ENCODE assay signal across 1 cellular context in the genomic region with DNA sequence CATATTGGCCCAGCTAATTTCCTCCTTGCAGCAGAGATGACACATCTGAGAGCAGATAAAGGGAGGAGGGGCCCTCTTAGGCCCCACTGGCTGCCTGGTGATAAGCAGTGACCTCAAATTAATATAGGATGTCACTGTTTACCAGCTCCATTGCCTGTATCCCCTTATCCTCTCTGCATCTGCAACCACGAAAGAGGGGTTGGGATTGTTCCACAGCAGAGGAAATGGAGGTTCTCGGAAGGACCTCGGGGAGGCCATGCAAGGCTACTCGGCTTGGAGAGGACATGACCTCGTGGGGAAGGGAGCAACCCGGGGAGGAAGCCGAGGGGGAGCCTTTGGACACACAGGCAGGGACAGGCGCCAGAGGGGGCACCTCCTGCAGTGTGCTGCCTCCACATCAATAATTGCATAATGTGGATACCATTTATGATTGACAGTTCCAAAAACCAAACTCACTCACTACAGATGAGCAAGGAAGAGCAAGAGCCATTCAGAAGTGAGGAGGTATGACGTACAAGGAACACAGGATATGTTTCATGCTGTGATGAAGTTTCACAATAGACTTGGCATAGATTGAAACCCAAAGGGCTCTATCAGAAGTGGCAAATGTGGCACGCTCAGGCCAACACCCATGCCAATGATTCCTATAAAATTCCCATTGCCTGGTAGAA.
TF ChIP-seq lines count a peak whose summit lies in the region.

No MANE protein-coding gene starts in this region.

TF ChIP-seq in A549, 52 proteins besides CTCF, POLR2A, EP300 and RAD21 (continued from another document):
- TF ChIP-seq, protein P1, sequence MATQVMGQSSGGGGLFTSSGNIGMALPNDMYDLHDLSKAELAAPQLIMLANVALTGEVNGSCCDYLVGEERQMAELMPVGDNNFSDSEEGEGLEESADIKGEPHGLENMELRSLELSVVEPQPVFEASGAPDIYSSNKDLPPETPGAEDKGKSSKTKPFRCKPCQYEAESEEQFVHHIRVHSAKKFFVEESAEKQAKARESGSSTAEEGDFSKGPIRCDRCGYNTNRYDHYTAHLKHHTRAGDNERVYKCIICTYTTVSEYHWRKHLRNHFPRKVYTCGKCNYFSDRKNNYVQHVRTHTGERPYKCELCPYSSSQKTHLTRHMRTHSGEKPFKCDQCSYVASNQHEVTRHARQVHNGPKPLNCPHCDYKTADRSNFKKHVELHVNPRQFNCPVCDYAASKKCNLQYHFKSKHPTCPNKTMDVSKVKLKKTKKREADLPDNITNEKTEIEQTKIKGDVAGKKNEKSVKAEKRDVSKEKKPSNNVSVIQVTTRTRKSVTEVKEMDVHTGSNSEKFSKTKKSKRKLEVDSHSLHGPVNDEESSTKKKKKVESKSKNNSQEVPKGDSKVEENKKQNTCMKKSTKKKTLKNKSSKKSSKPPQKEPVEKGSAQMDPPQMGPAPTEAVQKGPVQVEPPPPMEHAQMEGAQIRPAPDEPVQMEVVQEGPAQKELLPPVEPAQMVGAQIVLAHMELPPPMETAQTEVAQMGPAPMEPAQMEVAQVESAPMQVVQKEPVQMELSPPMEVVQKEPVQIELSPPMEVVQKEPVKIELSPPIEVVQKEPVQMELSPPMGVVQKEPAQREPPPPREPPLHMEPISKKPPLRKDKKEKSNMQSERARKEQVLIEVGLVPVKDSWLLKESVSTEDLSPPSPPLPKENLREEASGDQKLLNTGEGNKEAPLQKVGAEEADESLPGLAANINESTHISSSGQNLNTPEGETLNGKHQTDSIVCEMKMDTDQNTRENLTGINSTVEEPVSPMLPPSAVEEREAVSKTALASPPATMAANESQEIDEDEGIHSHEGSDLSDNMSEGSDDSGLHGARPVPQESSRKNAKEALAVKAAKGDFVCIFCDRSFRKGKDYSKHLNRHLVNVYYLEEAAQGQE (IDR thresholded peaks at IDR 0.05): no peak
- TF ChIP-seq ZFP36 (IDR thresholded peaks at IDR 0.05; ENCODE audit: borderline replicate concordance, partially characterized antibody): no peak
- TF ChIP-seq MYC (IDR thresholded peaks at IDR 0.05; ENCODE audit: borderline replicate concordance, low read length): peak; percentile 7; the same call in 1 of the 2 replicates
- TF ChIP-seq, protein P2, sequence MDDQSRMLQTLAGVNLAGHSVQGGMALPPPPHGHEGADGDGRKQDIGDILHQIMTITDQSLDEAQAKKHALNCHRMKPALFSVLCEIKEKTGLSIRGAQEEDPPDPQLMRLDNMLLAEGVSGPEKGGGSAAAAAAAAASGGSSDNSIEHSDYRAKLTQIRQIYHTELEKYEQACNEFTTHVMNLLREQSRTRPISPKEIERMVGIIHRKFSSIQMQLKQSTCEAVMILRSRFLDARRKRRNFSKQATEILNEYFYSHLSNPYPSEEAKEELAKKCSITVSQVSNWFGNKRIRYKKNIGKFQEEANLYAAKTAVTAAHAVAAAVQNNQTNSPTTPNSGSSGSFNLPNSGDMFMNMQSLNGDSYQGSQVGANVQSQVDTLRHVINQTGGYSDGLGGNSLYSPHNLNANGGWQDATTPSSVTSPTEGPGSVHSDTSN (IDR thresholded peaks at IDR 0.05): peak; percentile 73; the same call in 1 of the 2 replicates
- TF ChIP-seq HOXB13 (CRISPR knock-in tag; IDR thresholded peaks at IDR 0.05; ENCODE audit: low read depth): peak; percentile 70; the same call in 1 of the 2 replicates
- TF ChIP-seq, protein P3, sequence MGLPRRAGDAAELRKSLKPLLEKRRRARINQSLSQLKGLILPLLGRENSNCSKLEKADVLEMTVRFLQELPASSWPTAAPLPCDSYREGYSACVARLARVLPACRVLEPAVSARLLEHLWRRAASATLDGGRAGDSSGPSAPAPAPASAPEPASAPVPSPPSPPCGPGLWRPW (IDR thresholded peaks at IDR 0.05): peak; percentile 53; the same call in 1 of the 2 replicates
- peak; percentile 43; the same call in 1 of the 2 replicates for TF ChIP-seq EHF (CRISPR knock-in tag; IDR thresholded peaks at IDR 0.05)
- TF ChIP-seq CEBPB (IDR thresholded peaks at IDR 0.05): peak; percentile 91 to 93
- peak; percentile 68 for TF ChIP-seq GATA3 (IDR thresholded peaks at IDR 0.05; ENCODE audit: borderline replicate concordance)
- TF ChIP-seq, protein P4, sequence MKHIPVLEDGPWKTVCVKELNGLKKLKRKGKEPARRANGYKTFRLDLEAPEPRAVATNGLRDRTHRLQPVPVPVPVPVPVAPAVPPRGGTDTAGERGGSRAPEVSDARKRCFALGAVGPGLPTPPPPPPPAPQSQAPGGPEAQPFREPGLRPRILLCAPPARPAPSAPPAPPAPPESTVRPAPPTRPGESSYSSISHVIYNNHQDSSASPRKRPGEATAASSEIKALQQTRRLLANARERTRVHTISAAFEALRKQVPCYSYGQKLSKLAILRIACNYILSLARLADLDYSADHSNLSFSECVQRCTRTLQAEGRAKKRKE (CRISPR knock-in tag; IDR thresholded peaks at IDR 0.05; ENCODE audit: low read depth): peak; percentile 48; the same call in 1 of the 2 replicates
- TF ChIP-seq SMC3 (IDR thresholded peaks at IDR 0.05): no peak
- no peak for TF ChIP-seq MAZ (IDR thresholded peaks at IDR 0.05; ENCODE audit: borderline replicate concordance, low read depth, low read length)
- TF ChIP-seq JUNB (IDR thresholded peaks at IDR 0.05): peak; percentile 71
- no peak for TF ChIP-seq ZC3H11A (IDR thresholded peaks at IDR 0.05)
- TF ChIP-seq, protein P5, sequence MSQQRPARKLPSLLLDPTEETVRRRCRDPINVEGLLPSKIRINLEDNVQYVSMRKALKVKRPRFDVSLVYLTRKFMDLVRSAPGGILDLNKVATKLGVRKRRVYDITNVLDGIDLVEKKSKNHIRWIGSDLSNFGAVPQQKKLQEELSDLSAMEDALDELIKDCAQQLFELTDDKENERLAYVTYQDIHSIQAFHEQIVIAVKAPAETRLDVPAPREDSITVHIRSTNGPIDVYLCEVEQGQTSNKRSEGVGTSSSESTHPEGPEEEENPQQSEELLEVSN (IDR thresholded peaks at IDR 0.05; ENCODE audit: borderline replicate concordance, low read depth): peak; percentile 29; the same call in 1 of the 2 replicates
- no peak for TF ChIP-seq ZNF302 (CRISPR knock-in tag; IDR thresholded peaks at IDR 0.05)
- TF ChIP-seq NPAS2 (CRISPR knock-in tag; IDR thresholded peaks at IDR 0.05; ENCODE audit: borderline replicate concordance): no peak
- no peak for TF ChIP-seq NFE2L2 (conservative IDR thresholded peaks at IDR 0.05; ENCODE audit: low read length)
- TF ChIP-seq, protein P6, sequence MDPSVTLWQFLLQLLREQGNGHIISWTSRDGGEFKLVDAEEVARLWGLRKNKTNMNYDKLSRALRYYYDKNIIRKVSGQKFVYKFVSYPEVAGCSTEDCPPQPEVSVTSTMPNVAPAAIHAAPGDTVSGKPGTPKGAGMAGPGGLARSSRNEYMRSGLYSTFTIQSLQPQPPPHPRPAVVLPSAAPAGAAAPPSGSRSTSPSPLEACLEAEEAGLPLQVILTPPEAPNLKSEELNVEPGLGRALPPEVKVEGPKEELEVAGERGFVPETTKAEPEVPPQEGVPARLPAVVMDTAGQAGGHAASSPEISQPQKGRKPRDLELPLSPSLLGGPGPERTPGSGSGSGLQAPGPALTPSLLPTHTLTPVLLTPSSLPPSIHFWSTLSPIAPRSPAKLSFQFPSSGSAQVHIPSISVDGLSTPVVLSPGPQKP (IDR thresholded peaks at IDR 0.05; ENCODE audit: low read depth, low read length): no peak
